32 cellular contexts compared by ENCODE assay signal in genomic region chrX:151966236-151966635, GRCh38. TPM values are rescaled to one million over a fixed set of nuclear protein-coding genes. Genes with fewer than 3 reads are reported as not detected.
DNase-seq lines count a peak whose midpoint lies in the region; ATAC-seq, FAIRE-seq and TF ChIP-seq lines count a peak whose summit lies in the region.
"Had no signal": no experiment of that assay in that cellular context is flagged by ENCODE, and none has a peak within 500 bp of the region (broad histone marks: within the 10 kb centered on the region; RNA-seq: fewer than 3 reads in every experiment).

No MANE protein-coding gene starts in this region.

- no peak overlapping the region for H3K4me2 ChIP-seq in HepG2 (ENCODE audit: low read depth, low read length)
- H3K4me2 ChIP-seq in trophoblast cell (ENCODE audit: low read length) = no peak overlapping the region
- H3K4me2 ChIP-seq: BLaER1 had no signal

- TF ChIP-seq CTCF in HepG2 (CRISPR knock-in tag; IDR thresholded peaks at IDR 0.05) (no peak), right lobe of liver (IDR thresholded peaks at IDR 0.05) (no peak), choroid plexus epithelial cell (conservative IDR thresholded peaks at IDR 0.05; ENCODE audit: low read depth, low read length) (no peak), brain microvascular endothelial cell (IDR thresholded peaks at IDR 0.05; ENCODE audit: low read depth, low read length, missing control alignments) (no peak)

- DNase-seq in HepG2 (ENCODE audit: low spot score) = no peak
- no peak for DNase-seq in right lobe of liver
- peak; percentile 11 for DNase-seq in choroid plexus epithelial cell (ENCODE audit: low read depth)
- peak; percentile 73 to 86 for DNase-seq in trophoblast cell
- DNase-seq in activated CD4-positive, alpha-beta T cell treated with anti-CD3 and anti-CD28 coated beads for 4 hours = no peak
- DNase-seq in stimulated activated naive CD8-positive, alpha-beta T cell treated with anti-CD3 and anti-CD28 coated beads, Interleukin-15, amount 100 ng/mL, for 72 hours = no peak
- no peak for DNase-seq in brain microvascular endothelial cell
- DNase-seq: 8988T; ACHN; BE2C; CD4-positive, alpha-beta memory T cell; CD4-positive, CD25-positive, alpha-beta regulatory T cell; CD8-positive, alpha-beta memory T cell; COR-L47; DMS 273 treated with DMSO at 0.1 percent for 48 hours; DMS153; DMS53; DMS79; DND-41; EL; GDM1 had no signal

- H3K4me1 ChIP-seq in HepG2 (ENCODE audit: insufficient read depth, low read length) (peaks cover 10% of the 10 kb centered on the region), right lobe of liver (no peaks in the 10 kb centered on the region), trophoblast cell (ENCODE audit: control insufficient read depth in 1 of 2, insufficient read depth in 2 of 2, low read length in 2 of 2) (no peaks in the 10 kb centered on the region), subcutaneous abdominal adipose tissue (ENCODE audit: control insufficient read depth in 5 of 5, insufficient read depth in 5 of 5, low read length in 5 of 5) (peaks cover 5 to 44% (median 21%) of the 10 kb centered on the region in 5 donors)
- H3K4me1 ChIP-seq: BE2C, BLaER1 had no signal

- no peak overlapping the region for H3K27ac ChIP-seq in HepG2 (ENCODE audit: extremely low read length, insufficient read depth, low read length)
- H3K27ac ChIP-seq in right lobe of liver = no peak overlapping the region
- no peak overlapping the region for H3K27ac ChIP-seq in trophoblast cell (ENCODE audit: low read depth, low read length)
- H3K27ac ChIP-seq in subcutaneous abdominal adipose tissue (ENCODE audit: low read depth, low read length) = peak overlapping the region; percentile 17
- no peak overlapping the region for H3K27ac ChIP-seq in brain microvascular endothelial cell
- H3K27ac ChIP-seq: BLaER1 had no signal

- H3K79me2 ChIP-seq in HepG2 (ENCODE audit: insufficient read depth, low read length) (peaks cover 2% of the 10 kb centered on the region), trophoblast cell (ENCODE audit: control insufficient read depth, insufficient read depth, low read length, poor library complexity) (no peaks in the 10 kb centered on the region)

- no peak overlapping the region for H4K91ac ChIP-seq in trophoblast cell (ENCODE audit: low read depth, low read length)

- H3K27me3 Mint-ChIP-seq in stimulated activated naive CD8-positive, alpha-beta T cell treated with anti-CD3 and anti-CD28 coated beads, Interleukin-15, amount 100 ng/mL, for 72 hours = no peaks in the 10 kb centered on the region

- no peak overlapping the region for H3K14ac ChIP-seq in trophoblast cell (ENCODE audit: low read length)

- intact Hi-C loops in HepG2 (cut with micrococcal nuclease; ENCODE audit: unreplicated experiment) (no loop called here), right lobe of liver (cut with DNase I) (no loop called here)

- no peak overlapping the region for H4K12ac ChIP-seq in trophoblast cell (ENCODE audit: low read depth, low read length)

- no peak overlapping the region for H3K4ac ChIP-seq in trophoblast cell (ENCODE audit: low read depth, low read length)

- 100% methylated on average over 4 of the region's 6 CpGs for WGBS in HepG2 (ENCODE audit: low lambda C conversion rate)
- 46% methylated on average over 5 of the region's 6 CpGs for WGBS in right lobe of liver (ENCODE audit: insufficient coverage, low coverage, low lambda C conversion rate, missing lambda C conversion rate)
- WGBS in trophoblast cell (ENCODE audit: extremely low coverage, insufficient coverage, insufficient read length) = no CpG with 5 or more reads among the region's 6 CpGs

- H2BK5ac ChIP-seq in trophoblast cell (ENCODE audit: low read depth, low read length, poor library complexity) = no peak overlapping the region

- no peak overlapping the region for H3K9ac ChIP-seq in HepG2 (ENCODE audit: insufficient read depth, low read depth, low read length)
- no peak overlapping the region for H3K9ac ChIP-seq in trophoblast cell (ENCODE audit: low read length)
- no peak overlapping the region for H3K9ac ChIP-seq in subcutaneous abdominal adipose tissue (ENCODE audit: low read length in 5 of 5)
- H3K9ac ChIP-seq: BLaER1 had no signal

- H2BK120ac ChIP-seq in trophoblast cell (ENCODE audit: insufficient read depth, low read length, poor library complexity) = no peak overlapping the region

- H3K4me3 Mint-ChIP-seq in stimulated activated naive CD8-positive, alpha-beta T cell treated with anti-CD3 and anti-CD28 coated beads, Interleukin-15, amount 100 ng/mL, for 72 hours = no peak overlapping the region
- H3K4me3 Mint-ChIP-seq: CD14-positive monocyte; CD4-positive, alpha-beta memory T cell; CD4-positive, CD25-positive, alpha-beta regulatory T cell; CD8-positive, alpha-beta memory T cell had no signal

- H3K4me3 ChIP-seq in HepG2 (replicated peaks in 1 of 3; ENCODE audit: insufficient read depth in 1 of 3, low read depth in 2 of 3, low read length in 3 of 3) (no peak overlapping the region), right lobe of liver (no peak overlapping the region), choroid plexus epithelial cell (ENCODE audit: low read depth, low read length) (no peak overlapping the region), trophoblast cell (ENCODE audit: low read depth, low read length) (no peak overlapping the region), subcutaneous abdominal adipose tissue (ENCODE audit: low read depth in 1 of 5, low read length in 5 of 5) (no peak overlapping the region), brain microvascular endothelial cell (ENCODE audit: low read depth, low read length) (no peak overlapping the region)
- H3K4me3 ChIP-seq: BLaER1, GM12878 had no signal

- H3K36me3 ChIP-seq in HepG2 (replicated peaks in 1 of 2; ENCODE audit: control insufficient read depth in 1 of 2, insufficient read depth in 2 of 2, low read length in 2 of 2) = peaks cover 10 to 25% of the 10 kb centered on the region in 2 experiments; a peak in 4 of 5 replicates
- no peaks in the 10 kb centered on the region for H3K36me3 ChIP-seq in right lobe of liver
- peaks cover 2 to 3% of the 10 kb centered on the region in 2 experiments for H3K36me3 ChIP-seq in trophoblast cell (ENCODE audit: control insufficient read depth in 1 of 2, insufficient read depth in 2 of 2, low read length in 2 of 2)
- H3K36me3 ChIP-seq in subcutaneous abdominal adipose tissue (ENCODE audit: control insufficient read depth in 5 of 5, insufficient read depth in 5 of 5, low read length in 5 of 5) = peaks cover 8 to 49% (median 42%) of the 10 kb centered on the region in 5 donors
- peaks cover 40% of the 10 kb centered on the region for H3K36me3 ChIP-seq in brain microvascular endothelial cell (replicated peaks)
- H3K36me3 ChIP-seq: BE2C, BLaER1 had no signal

- no peak overlapping the region for H3K18ac ChIP-seq in trophoblast cell (ENCODE audit: low read length)

- no peak overlapping the region for H4K8ac ChIP-seq in trophoblast cell (ENCODE audit: low read depth, low read length)

- POLR2A ChIA-PET in HepG2 (lab: Yijun Ruan, JAX) = no interaction called here

- in situ Hi-C loops in HepG2 (cut with HindIII; ENCODE audit: extremely low pct_ligation_motif_present, low pct_unique_long_range_greater_than_20kb) (no loop called here), brain microvascular endothelial cell (cut with HindIII; ENCODE audit: low pct_ligation_motif_present, low sequenced_read_pairs) (no loop called here)

- H3K27ac Mint-ChIP-seq in stimulated activated naive CD8-positive, alpha-beta T cell treated with anti-CD3 and anti-CD28 coated beads, Interleukin-15, amount 100 ng/mL, for 72 hours = no peak overlapping the region
- H3K27ac Mint-ChIP-seq: CD4-positive, alpha-beta memory T cell; CD4-positive, CD25-positive, alpha-beta regulatory T cell; CD8-positive, alpha-beta memory T cell had no signal

- BruUV-seq in HepG2 (replicated peaks; lab: Mats Ljungman, UMichigan) = no TSS peak

- no peak overlapping the region for H3K23ac ChIP-seq in trophoblast cell (ENCODE audit: low read length)

- H3K9me3 ChIP-seq in HepG2 (ENCODE audit: low read length) (no peaks in the 10 kb centered on the region), right lobe of liver (no peaks in the 10 kb centered on the region), trophoblast cell (ENCODE audit: insufficient read depth, low read depth, low read length) (no peaks in the 10 kb centered on the region), subcutaneous abdominal adipose tissue (ENCODE audit: control insufficient read depth in 5 of 5, low read length in 5 of 5) (no peaks in the 10 kb centered on the region)
- H3K9me3 ChIP-seq: BE2C, BLaER1 had no signal

- no peak for TF ChIP-seq EP300 in HepG2 (IDR thresholded peaks at IDR 0.05; ENCODE audit: low read depth in 2 of 2, low read length in 2 of 2)
- TF ChIP-seq EP300 in HepG2 (CRISPR knock-in tag; IDR thresholded peaks at IDR 0.05; ENCODE audit: borderline replicate concordance) = no peak

- H2AK5ac ChIP-seq in trophoblast cell (ENCODE audit: low read length) = no peak overlapping the region

- peaks cover 7% of the 10 kb centered on the region; the same call in 1 of the 2 replicates for H4K20me1 ChIP-seq in HepG2 (ENCODE audit: insufficient read depth, low read length)
- H4K20me1 ChIP-seq: BLaER1 had no signal

- no peak overlapping the region for H2BK12ac ChIP-seq in trophoblast cell (ENCODE audit: low read length)

- no peaks in the 10 kb centered on the region for H3K4me1 Mint-ChIP-seq in stimulated activated naive CD8-positive, alpha-beta T cell treated with anti-CD3 and anti-CD28 coated beads, Interleukin-15, amount 100 ng/mL, for 72 hours
- H3K4me1 Mint-ChIP-seq: CD14-positive monocyte; CD4-positive, alpha-beta memory T cell; CD4-positive, CD25-positive, alpha-beta regulatory T cell; CD8-positive, alpha-beta memory T cell had no signal

- no peak for ATAC-seq in HepG2
- ATAC-seq in right lobe of liver = no peak
- no peak for ATAC-seq in stimulated activated naive CD8-positive, alpha-beta T cell treated with anti-CD3 and anti-CD28 coated beads, Interleukin-15, amount 100 ng/mL, for 72 hours
- ATAC-seq: GM12878 had no signal

- H3K27me3 ChIP-seq in HepG2 (ENCODE audit: control insufficient read depth in 1 of 2, insufficient read depth in 2 of 2, low read length in 2 of 2) (no peaks in the 10 kb centered on the region), right lobe of liver (no peaks in the 10 kb centered on the region), trophoblast cell (ENCODE audit: insufficient read depth, low read length) (no peaks in the 10 kb centered on the region), subcutaneous abdominal adipose tissue (ENCODE audit: control insufficient read depth in 5 of 5, insufficient read depth in 4 of 5, low read length in 5 of 5) (no peaks in the 10 kb centered on the region), brain microvascular endothelial cell (replicated peaks) (no peaks in the 10 kb centered on the region)
- H3K27me3 ChIP-seq: BE2C had no signal

- no peak for TF ChIP-seq RAD21 in HepG2 (CRISPR knock-in tag; IDR thresholded peaks at IDR 0.05)

- CTCF ChIA-PET in HepG2 (lab: Yijun Ruan, JAX; ENCODE audit: low intra/inter-chr PET ratio, low total read pairs) = no interaction called here

- H3K79me1 ChIP-seq in trophoblast cell (ENCODE audit: low read length) = no peaks in the 10 kb centered on the region

- H2AFZ ChIP-seq in HepG2 (ENCODE audit: low read length) (no peak overlapping the region), trophoblast cell (ENCODE audit: insufficient read depth, low read length, poor library complexity) (no peak overlapping the region)

- H3K9me3 Mint-ChIP-seq in stimulated activated naive CD8-positive, alpha-beta T cell treated with anti-CD3 and anti-CD28 coated beads, Interleukin-15, amount 100 ng/mL, for 72 hours = no peaks in the 10 kb centered on the region
- H3K9me3 Mint-ChIP-seq: CD4-positive, alpha-beta memory T cell; CD8-positive, alpha-beta memory T cell had no signal

- no peak for FAIRE-seq in HepG2 (lab: Jason Lieb, UNC)
- FAIRE-seq: A204.1, GM12878, GM12892, GM18507 had no signal

- TF ChIP-seq POLR2A in HepG2 (IDR thresholded peaks at IDR 0.05; ENCODE audit: insufficient read depth in 1 of 2, low read depth in 2 of 2, low read length in 2 of 2) (no peak), right lobe of liver (IDR thresholded peaks at IDR 0.05) (no peak)

RNA-seq across cellular contexts. Expression of gene GABRE, which starts 8.2 kb away (rescaled TPM):
- total RNA-seq in HepG2 (2016; rRNA removed; fragmentation: Illumina TruSeq; extraction: Trizol) (2.6 and 12.2 TPM in 2 replicates), right lobe of liver (1 to 10 TPM; 1.2 to 8.4 (median 5.5) TPM)
- 1.6 and 2.6 TPM in 2 replicates for total RNA-seq in HepG2 (2016; cell fraction: cytosol; rRNA removed; fragmentation: Illumina TruSeq; extraction: Trizol; ENCODE audit: low read depth)
- 2.2 and 12.5 TPM in 2 replicates for total RNA-seq in HepG2 (2016; cell fraction: insoluble cytoplasmic fraction; rRNA removed; fragmentation: Illumina TruSeq; extraction: Trizol)
- 2.0 and 2.2 TPM in 2 replicates for total RNA-seq in HepG2 (2016; cell fraction: membrane; rRNA removed; fragmentation: Illumina TruSeq; extraction: Trizol)
- 31.1 and 42.3 TPM in 2 replicates for total RNA-seq in HepG2 (2016; cell fraction: nucleus; rRNA removed; fragmentation: Illumina TruSeq; extraction: Trizol)
- 63.7 and 66.2 TPM in 2 replicates for polyA plus RNA-seq in HepG2 (2011; rRNA removed)
- polyA plus RNA-seq in HepG2 (2011; cell fraction: cytosol; rRNA removed) = 7.9 and 9.9 TPM in 2 replicates
- polyA plus RNA-seq in HepG2 (2011; cell fraction: nucleus; rRNA removed) = 509 and 579 TPM in 2 replicates
- 45.9 and 59.3 TPM in 2 replicates for polyA plus RNA-seq in HepG2 (2012)
- 0.54 and 0.57 TPM in 2 replicates for polyA plus RNA-seq in HepG2 (2016; cell fraction: cytosol; fragmentation: Illumina TruSeq; extraction: Trizol; ENCODE audit: low read depth)
- polyA plus RNA-seq in HepG2 (2016; cell fraction: insoluble cytoplasmic fraction; fragmentation: Illumina TruSeq; extraction: Trizol; ENCODE audit: low read depth) = 1.7 and 2.5 TPM in 2 replicates
- polyA plus RNA-seq in HepG2 (2016; cell fraction: membrane; fragmentation: Illumina TruSeq; extraction: Trizol; ENCODE audit: low read depth) = 1.5 and 2.0 TPM in 2 replicates
- 48.8 and 52.1 TPM in 2 replicates for polyA plus RNA-seq in HepG2 (2016; cell fraction: nucleus; fragmentation: Illumina TruSeq; extraction: Trizol; ENCODE audit: insufficient read depth, low read depth)
- 115 and 431 TPM in 2 replicates for polyA minus RNA-seq in HepG2 (2011; rRNA and poly(A)+ RNA removed; ENCODE audit: low replicate concordance)
- 5.2 and 6.2 TPM in 2 replicates for polyA minus RNA-seq in HepG2 (2011; cell fraction: cytosol; rRNA and poly(A)+ RNA removed)
- 361 and 396 TPM in 2 replicates for polyA minus RNA-seq in HepG2 (2011; cell fraction: nucleus; rRNA and poly(A)+ RNA removed)
- 6.2 and 7.2 TPM in 2 replicates for polyA plus RNA-seq in trophoblast cell (2013)
- total RNA-seq: A673; CD4-positive, alpha-beta memory T cell; CD4-positive, CD25-positive, alpha-beta regulatory T cell; CD8-positive, alpha-beta memory T cell; G401 had no signal
- polyA plus RNA-seq: CD14-positive monocyte; CD4-positive, alpha-beta memory T cell; CD4-positive, CD25-positive, alpha-beta regulatory T cell; CD8-positive, alpha-beta memory T cell had no signal

RNA-seq across cellular contexts. Expression of gene MAGEA4, which starts 53.5 kb away (rescaled TPM):
- not detected in 2 replicates for total RNA-seq in HepG2 (2016; rRNA removed; fragmentation: Illumina TruSeq; extraction: Trizol)
- not detected in 2 replicates for total RNA-seq in HepG2 (2016; cell fraction: cytosol; rRNA removed; fragmentation: Illumina TruSeq; extraction: Trizol; ENCODE audit: low read depth)
- total RNA-seq in HepG2 (2016; cell fraction: insoluble cytoplasmic fraction; rRNA removed; fragmentation: Illumina TruSeq; extraction: Trizol) = not detected in 2 replicates
- not detected in 2 replicates for total RNA-seq in HepG2 (2016; cell fraction: membrane; rRNA removed; fragmentation: Illumina TruSeq; extraction: Trizol)
- total RNA-seq in HepG2 (2016; cell fraction: nucleus; rRNA removed; fragmentation: Illumina TruSeq; extraction: Trizol) = not detected in 2 replicates
- polyA plus RNA-seq in HepG2 (2011; rRNA removed) = not detected in 2 replicates
- polyA plus RNA-seq in HepG2 (2011; cell fraction: cytosol; rRNA removed) = not detected in 2 replicates
- polyA plus RNA-seq in HepG2 (2011; cell fraction: nucleus; rRNA removed) = not detected in 2 replicates
- polyA plus RNA-seq in HepG2 (2012) = not detected in 2 replicates
- not detected in 2 replicates for polyA plus RNA-seq in HepG2 (2016; cell fraction: cytosol; fragmentation: Illumina TruSeq; extraction: Trizol; ENCODE audit: low read depth)
- polyA plus RNA-seq in HepG2 (2016; cell fraction: insoluble cytoplasmic fraction; fragmentation: Illumina TruSeq; extraction: Trizol; ENCODE audit: low read depth) = not detected in 2 replicates
- polyA plus RNA-seq in HepG2 (2016; cell fraction: membrane; fragmentation: Illumina TruSeq; extraction: Trizol; ENCODE audit: low read depth) = not detected in 2 replicates
- not detected in 2 replicates for polyA plus RNA-seq in HepG2 (2016; cell fraction: nucleus; fragmentation: Illumina TruSeq; extraction: Trizol; ENCODE audit: insufficient read depth, low read depth)
- polyA minus RNA-seq in HepG2 (2011; rRNA and poly(A)+ RNA removed; ENCODE audit: low replicate concordance) = not detected in 2 replicates
- polyA minus RNA-seq in HepG2 (2011; cell fraction: cytosol; rRNA and poly(A)+ RNA removed) = not detected in 2 replicates
- not detected in 2 replicates for polyA minus RNA-seq in HepG2 (2011; cell fraction: nucleus; rRNA and poly(A)+ RNA removed)
- not detected for total RNA-seq in right lobe of liver
- polyA plus RNA-seq in trophoblast cell (2013) = 0.04 TPM in 1 of 2 replicates, not detected in the other
- total RNA-seq: A673; CD4-positive, alpha-beta memory T cell; CD4-positive, CD25-positive, alpha-beta regulatory T cell; CD8-positive, alpha-beta memory T cell; Daoy; G401; GM12878 had no signal
- polyA plus RNA-seq: AG04450; CD14-positive monocyte; CD4-positive, alpha-beta memory T cell; CD4-positive, CD25-positive, alpha-beta regulatory T cell; CD8-positive, alpha-beta memory T cell; GM12878 had no signal

Comparison
In these comparisons a context has a peak if more than half of its experiments do, and no peak if none do; other contexts are left out.
1. DNase-seq: peak in choroid plexus epithelial cell (single experiment) and trophoblast cell (2 of 2); none in HepG2 (single experiment), right lobe of liver (0 of 3), activated CD4-positive, alpha-beta T cell treated with anti-CD3 and anti-CD28 coated beads for 4 hours (0 of 2), stimulated activated naive CD8-positive, alpha-beta T cell treated with anti-CD3 and anti-CD28 coated beads, Interleukin-15, amount 100 ng/mL, for 72 hours (0 of 2) and brain microvascular endothelial cell (single experiment).